ENCODE assay signal across 5 cellular contexts in genomic region chrX:2479982-2480381, GRCh38. TPM values are rescaled to one million over a fixed set of nuclear protein-coding genes. Genes with fewer than 3 reads are reported as not detected.
DNase-seq lines count a peak whose midpoint lies in the region; ATAC-seq, FAIRE-seq and TF ChIP-seq lines count a peak whose summit lies in the region.
"Not testable (repeated sequence)": the region's sequence is repeated elsewhere in the genome, so short reads cannot be mapped to it uniquely, and the experiment has no call there.

No MANE protein-coding gene starts in this region.

- TF ChIP-seq EP300 in A549 (IDR thresholded peaks at IDR 0.05); H1 (IDR thresholded peaks at IDR 0.05; ENCODE audit: borderline replicate concordance in 1 of 2, low read depth in 2 of 2, low read length in 2 of 2): not testable (repeated sequence)

- not testable (repeated sequence) for H3K9me3 Mint-ChIP-seq in glutamatergic neuron (ENCODE audit: unreplicated experiment)

- TF ChIP-seq CTCF in A549 (IDR thresholded peaks at IDR 0.05); HEK293 (tag by site-specific recombination; IDR thresholded peaks at IDR 0.05); H1 (IDR thresholded peaks at IDR 0.05; ENCODE audit: control extremely low read depth in 1 of 3, insufficient read depth in 1 of 3, low read depth in 1 of 3, low read length in 3 of 3); glutamatergic neuron (IDR thresholded peaks at IDR 0.05; ENCODE audit: partially characterized antibody, unreplicated experiment): not testable (repeated sequence)

- not testable (repeated sequence) for H4K20me1 ChIP-seq in H1 (replicated peaks in 1 of 2; ENCODE audit: control insufficient read depth in 1 of 2, insufficient read depth in 2 of 2, low read length in 2 of 2)

- not testable (repeated sequence) for DNase-seq in A549 (ENCODE audit: low read depth in 1 of 2, low spot score in 1 of 2); GM18507 (ENCODE audit: extremely low spot score, insufficient read length, low read depth); H1 (ENCODE audit: low read depth in 1 of 2, low spot score in 2 of 2); glutamatergic neuron

- H3K4me1 Mint-ChIP-seq in glutamatergic neuron (ENCODE audit: low read depth, unreplicated experiment): peaks cover 10% of the 10 kb centered on the region

- H2BK5ac ChIP-seq in H1 (ENCODE audit: low read depth, low read length): not testable (repeated sequence)

- H3K9ac ChIP-seq in H1 (replicated peaks in 1 of 4; ENCODE audit: extremely low read depth in 1 of 4, low read depth in 3 of 4, low read length in 3 of 4): not testable (repeated sequence)

- not testable (repeated sequence) for H3K4ac ChIP-seq in H1 (replicated peaks; ENCODE audit: insufficient read length, low read depth, low read length)

- H2BK20ac ChIP-seq in H1 (ENCODE audit: low read length): not testable (repeated sequence)

- not testable (repeated sequence) for H4K8ac ChIP-seq in H1 (ENCODE audit: extremely low read depth, insufficient read depth, low read length)

- H3K27ac ChIP-seq in A549; HEK293 (ENCODE audit: extremely low read depth, low read depth, low read length); H1 (ENCODE audit: low read depth, low read length): not testable (repeated sequence)

- TF ChIP-seq RAD21 in A549 (conservative IDR thresholded peaks at IDR 0.05 in 1 of 2, IDR thresholded peaks at IDR 0.05 in 1 of 2); H1 (IDR thresholded peaks at IDR 0.05 in 1 of 2, conservative IDR thresholded peaks at IDR 0.05 in 1 of 2; ENCODE audit: low read depth in 2 of 2, low read length in 2 of 2): not testable (repeated sequence)

- WGBS in A549 (ENCODE audit: missing lambda C conversion rate): 88% methylated on average over 5 of the region's 5 CpGs
- 87% methylated on average over 5 of the region's 5 CpGs; no CpG with 5 or more reads in 1 of the 2 experiments for WGBS in H1 (ENCODE audit: extremely low coverage in 1 of 2, insufficient coverage in 1 of 2, insufficient read length in 1 of 2, insufficient replicate concordance in 2 of 2, low coverage in 1 of 2, low lambda C conversion rate in 2 of 2, missing lambda C conversion rate in 1 of 2), 2 experiments

- H3K4me1 ChIP-seq in A549; HEK293 (ENCODE audit: control insufficient read depth, insufficient read depth, low read length); H1 (replicated peaks in 1 of 4; ENCODE audit: control insufficient read depth in 3 of 4, insufficient read depth in 4 of 4, low read length in 3 of 4): not testable (repeated sequence)

- H3K79me2 ChIP-seq in H1 (ENCODE audit: control insufficient read depth in 1 of 2, insufficient read depth in 2 of 2, low read length in 2 of 2): peaks cover 18 to 87% of the 10 kb centered on the region in 2 experiments

- H2AK5ac ChIP-seq in H1 (ENCODE audit: low read depth, low read length): peak overlapping the region; percentile 79

- H4K5ac ChIP-seq in H1 (ENCODE audit: insufficient read length, low read depth, low read length): not testable (repeated sequence)

- CTCF ChIA-PET in A549 (lab: Yijun Ruan, JAX); HEK293 (lab: Yijun Ruan, JAX); H1 (lab: Charles Lee; ENCODE audit: partially characterized antibody): not testable (repeated sequence)

- not testable (repeated sequence) for H3K14ac ChIP-seq in H1 (ENCODE audit: insufficient read length)

- not testable (repeated sequence) for H2AFZ ChIP-seq in H1 (ENCODE audit: low read length)

- not testable (repeated sequence) for H2BK12ac ChIP-seq in H1 (ENCODE audit: low read depth, low read length)

- TF ChIP-seq POLR2A in A549 (IDR thresholded peaks at IDR 0.05; ENCODE audit: low read length); H1 (IDR thresholded peaks at IDR 0.05; ENCODE audit: control extremely low read depth in 1 of 2, low read depth in 2 of 2, low read length in 2 of 2): not testable (repeated sequence)

- H2BK15ac ChIP-seq in H1 (ENCODE audit: low read length): not testable (repeated sequence)

- H3K27me3 Mint-ChIP-seq in glutamatergic neuron (ENCODE audit: unreplicated experiment): not testable (repeated sequence)

- not testable (repeated sequence) for H3K23ac ChIP-seq in H1 (ENCODE audit: insufficient read length)

- H3K56ac ChIP-seq in H1 (replicated peaks; ENCODE audit: insufficient read length, low read depth, low read length): not testable (repeated sequence)

- not testable (repeated sequence) for H3K23me2 ChIP-seq in H1 (ENCODE audit: low read depth, low read length)

- H3K9me3 ChIP-seq in A549; HEK293 (ENCODE audit: control insufficient read depth, insufficient read depth, low read depth, low read length); H1 (ENCODE audit: insufficient read depth in 2 of 2, low read depth in 1 of 2, low read length in 1 of 2): not testable (repeated sequence)

- H3K27me3 ChIP-seq in H1 (replicated peaks in 1 of 4; ENCODE audit: control insufficient read depth in 3 of 4, extremely low read depth in 1 of 4, insufficient read depth in 3 of 4, low read length in 3 of 4): not testable (repeated sequence)

- not testable (repeated sequence) for H3K36me3 Mint-ChIP-seq in glutamatergic neuron (ENCODE audit: unreplicated experiment)

- not testable (repeated sequence) for H3K36me3 ChIP-seq in HEK293 (ENCODE audit: control insufficient read depth in 2 of 2, insufficient read depth in 1 of 2, low read length in 2 of 2); H1 (ENCODE audit: control insufficient read depth in 2 of 4, insufficient read depth in 4 of 4, low read length in 3 of 4)

- not testable (repeated sequence) for H3K4me2 ChIP-seq in A549; H1 (ENCODE audit: insufficient read depth in 1 of 2, low read depth in 2 of 2, low read length in 2 of 2)

- H3K79me1 ChIP-seq in H1 (ENCODE audit: low read depth, low read length): peaks cover 21% of the 10 kb centered on the region

- peak overlapping the region; percentile 22 for H3K27ac Mint-ChIP-seq in glutamatergic neuron (ENCODE audit: unreplicated experiment)

- H3K4me3 Mint-ChIP-seq in glutamatergic neuron (ENCODE audit: unreplicated experiment): not testable (repeated sequence)

- H4K91ac ChIP-seq in H1 (replicated peaks; ENCODE audit: insufficient read length, low read length): not testable (repeated sequence)

- not testable (repeated sequence) for ATAC-seq in A549

- POLR2A ChIA-PET in A549 (lab: Yijun Ruan, JAX); HEK293 (lab: Yijun Ruan, JAX); H1 (lab: Charles Lee; ENCODE audit: partially characterized antibody): not testable (repeated sequence)

- not testable (repeated sequence) for FAIRE-seq in A549 (lab: Jason Lieb, UNC)
- FAIRE-seq in GM18507 (lab: Jason Lieb, UNC) (peak; percentile 47), H1 (lab: Jason Lieb, UNC) (peak; percentile 36)

- H3K4me3 ChIP-seq in A549; HEK293 (ENCODE audit: low read depth, low read length); H1 (ENCODE audit: extremely low read depth in 1 of 4, insufficient read depth in 2 of 4, low read depth in 3 of 4, low read length in 4 of 4): not testable (repeated sequence)

- not testable (repeated sequence) for H3K18ac ChIP-seq in H1 (ENCODE audit: extremely low read depth, low read length)

- H2BK120ac ChIP-seq in H1 (replicated peaks; ENCODE audit: low read depth, low read length): not testable (repeated sequence)

TF ChIP-seq in H1, 55 proteins besides CTCF, POLR2A, EP300 and RAD21:
- peak; percentile 60; the same call in 1 of the 2 replicates for TF ChIP-seq KDM1A (IDR thresholded peaks at IDR 0.05; ENCODE audit: borderline replicate concordance, low read length)
TF ChIP-seq in H1: peak in this region for 1; not testable (repeated sequence) for 54.

RNA-seq across cellular contexts. Expression of gene DHRSX, which starts 20.8 kb away (rescaled TPM):
- polyA plus RNA-seq in A549 (2011; rRNA removed): 56.3 and 71.6 TPM in 2 replicates
- 59.4 and 59.7 TPM in 2 replicates for polyA plus RNA-seq in A549 (2012; cell fraction: cytosol; rRNA removed)
- polyA plus RNA-seq in A549 (2012; cell fraction: nucleus; rRNA removed): 43.1 and 45.8 TPM in 2 replicates
- 26.2 to 32.1 TPM (median 29.7 TPM) in 3 replicates for polyA plus RNA-seq in A549 (2017; fragmentation: RNase III; extraction: RNeasy Plus Mini Kit Qiagen cat#74134 plus additional on column Dnase treatment)
- 56.4 and 62.1 TPM in 2 replicates for polyA minus RNA-seq in A549 (2011; rRNA and poly(A)+ RNA removed)
- 29.1 and 35.1 TPM in 2 replicates for total RNA-seq in H1 (2021; fragmentation: NEBNext Ultra II Directional; extraction: Animal tissue kit (Norgen Biotek cat#: 25700))
- polyA plus RNA-seq in H1 (2011; rRNA removed): 43.4 and 46.8 TPM in 2 replicates
- polyA plus RNA-seq in H1 (2011; cell fraction: cytosol; rRNA removed): 36.5 TPM
- 54.8 TPM for polyA plus RNA-seq in H1 (2011; cell fraction: nucleus; rRNA removed)
- polyA plus RNA-seq in H1 (2012, experiment 1 of 2): 29.2 to 34.0 TPM (median 33.8 TPM) in 4 replicates
- polyA plus RNA-seq in H1 (2012, experiment 2 of 2): 30.9 TPM
- polyA plus RNA-seq in H1 (2013, experiment 1 of 2): 22.1 TPM
- polyA plus RNA-seq in H1 (2013, experiment 2 of 2): 23.6 TPM
- polyA minus RNA-seq in H1 (2011; rRNA and poly(A)+ RNA removed): 51.6 and 57.5 TPM in 2 replicates
- 15.0 TPM for polyA minus RNA-seq in H1 (2011; cell fraction: cytosol; rRNA and poly(A)+ RNA removed)
- polyA minus RNA-seq in H1 (2011; cell fraction: nucleus; rRNA and poly(A)+ RNA removed): 45.8 TPM
- 37.1 TPM for total RNA-seq in glutamatergic neuron (ENCODE audit: unreplicated experiment)

RNA-seq across cellular contexts. Expression of gene ZBED1, which starts 20.8 kb away (rescaled TPM):
- polyA plus RNA-seq in A549 (2011; rRNA removed) (21.1 and 21.9 TPM in 2 replicates), A549 (2017; fragmentation: RNase III; extraction: RNeasy Plus Mini Kit Qiagen cat#74134 plus additional on column Dnase treatment) (17.0 to 19.7 TPM (median 18.9 TPM) in 3 replicates), H1 (2011; rRNA removed) (28.5 and 41.4 TPM in 2 replicates)
- 25.2 and 37.3 TPM in 2 replicates for polyA plus RNA-seq in A549 (2012; cell fraction: cytosol; rRNA removed)
- 23.5 and 26.6 TPM in 2 replicates for polyA plus RNA-seq in A549 (2012; cell fraction: nucleus; rRNA removed)
- 19.4 and 25.5 TPM in 2 replicates for polyA minus RNA-seq in A549 (2011; rRNA and poly(A)+ RNA removed)
- total RNA-seq in H1 (2021; fragmentation: NEBNext Ultra II Directional; extraction: Animal tissue kit (Norgen Biotek cat#: 25700)): 45.8 and 46.4 TPM in 2 replicates
- polyA plus RNA-seq in H1 (2011; cell fraction: cytosol; rRNA removed): 33.4 TPM
- polyA plus RNA-seq in H1 (2011; cell fraction: nucleus; rRNA removed): 34.7 TPM
- 23.6 to 30.7 TPM (median 29.1 TPM) in 4 replicates for polyA plus RNA-seq in H1 (2012, experiment 1 of 2)
- 29.3 TPM for polyA plus RNA-seq in H1 (2012, experiment 2 of 2)
- 19.5 TPM for polyA plus RNA-seq in H1 (2013, experiment 1 of 2)
- polyA plus RNA-seq in H1 (2013, experiment 2 of 2): 17.9 TPM
- polyA minus RNA-seq in H1 (2011; rRNA and poly(A)+ RNA removed): 29.9 and 30.2 TPM in 2 replicates
- 40.1 TPM for polyA minus RNA-seq in H1 (2011; cell fraction: cytosol; rRNA and poly(A)+ RNA removed)
- 31.7 TPM for polyA minus RNA-seq in H1 (2011; cell fraction: nucleus; rRNA and poly(A)+ RNA removed)
- total RNA-seq in glutamatergic neuron (ENCODE audit: unreplicated experiment): 45.4 TPM
